In genomic region chr3:161851941-161852566, GRCh38 we compare ENCODE assay signal across 7 cellular contexts.
DNase-seq lines count a peak whose midpoint lies in the region; ATAC-seq, FAIRE-seq and TF ChIP-seq lines count a peak whose summit lies in the region.

No MANE protein-coding gene starts in this region.

- H3K79me2 ChIP-seq in keratinocyte (ENCODE audit: control insufficient read depth, insufficient read depth, low read length), result no peaks in the 10 kb centered on the region

- H3K27ac ChIP-seq in keratinocyte (ENCODE audit: control insufficient read depth, insufficient read depth, low read length) (no peak overlapping the region), thoracic aorta (no peak overlapping the region)

- in situ Hi-C loops in astrocyte of the spinal cord (cut with HindIII; ENCODE audit: low sequenced_read_pairs), result no loop called here

- H3K9ac ChIP-seq in keratinocyte (ENCODE audit: control insufficient read depth, extremely low read depth, insufficient read depth, low read length), result no peak overlapping the region

- TF ChIP-seq CTCF in astrocyte of the spinal cord (IDR thresholded peaks at IDR 0.05; ENCODE audit: low read depth, low read length) (peak; percentile 93), keratinocyte (optimal IDR thresholded peaks at IDR 0.05 in 1 of 3, IDR thresholded peaks at IDR 0.05 in 1 of 3, conservative IDR thresholded peaks at IDR 0.05 in 1 of 3; ENCODE audit: extremely low read depth in 1 of 3, insufficient read depth in 2 of 3, low read length in 3 of 3) (peak; percentile 65 to 80 (median 69)), thoracic aorta (IDR thresholded peaks at IDR 0.05) (peak; percentile 57)

- H2AFZ ChIP-seq in keratinocyte (ENCODE audit: control insufficient read depth, low read length), result no peak overlapping the region

- DNase-seq in EH (ENCODE audit: low read depth), result peak; percentile 58
- DNase-seq in NCI-H524 treated with DMSO at 0.1 percent for 48 hours (lab: John Stamatoyannopoulos, UW), result peak; percentile 8
- peak; percentile 55 for DNase-seq in astrocyte of the spinal cord (ENCODE audit: low read depth, low spot score)
- DNase-seq in keratinocyte (ENCODE audit: low read depth, low spot score), result no peak
- no peak for DNase-seq in thoracic aorta (ENCODE audit: low spot score)

- H3K4me1 ChIP-seq in keratinocyte (ENCODE audit: control insufficient read depth, extremely low read depth, insufficient read depth, low read length) (no peaks in the 10 kb centered on the region), thoracic aorta (ENCODE audit: control insufficient read depth in 1 of 2, low read depth in 2 of 2) (no peaks in the 10 kb centered on the region)

- no peak for FAIRE-seq in keratinocyte (lab: Jason Lieb, UNC)

- H3K9me1 ChIP-seq in keratinocyte (ENCODE audit: control insufficient read depth, extremely low read depth, insufficient read depth, low read length), result no peaks in the 10 kb centered on the region

- ATAC-seq in GM19035 (IDR thresholded peaks at IDR 0.05; ENCODE audit: unreplicated experiment), result peak; percentile 88
- ATAC-seq in HG03095 (IDR thresholded peaks at IDR 0.05; ENCODE audit: unreplicated experiment), result peak; percentile 92
- ATAC-seq in thoracic aorta (ENCODE audit: insufficient number of reproducible peaks, low FRiP score, low read depth), result no peak

- H3K4me3 ChIP-seq in astrocyte of the spinal cord (ENCODE audit: low read depth, low read length) (no peak overlapping the region), keratinocyte (ENCODE audit: control insufficient read depth in 2 of 3, extremely low read depth in 1 of 3, insufficient read depth in 2 of 3, low read depth in 1 of 3, low read length in 3 of 3) (no peak overlapping the region), thoracic aorta (no peak overlapping the region)

- no peaks in the 10 kb centered on the region for H4K20me1 ChIP-seq in keratinocyte (ENCODE audit: control insufficient read depth, extremely low read depth, insufficient read depth, low read length)

- H3K9me3 ChIP-seq in keratinocyte (ENCODE audit: control insufficient read depth, low read depth, low read length) (no peaks in the 10 kb centered on the region), thoracic aorta (no peaks in the 10 kb centered on the region)

- H3K27me3 ChIP-seq in keratinocyte (ENCODE audit: control insufficient read depth, extremely low read depth, insufficient read depth, low read length) (no peaks in the 10 kb centered on the region), thoracic aorta (replicated peaks; ENCODE audit: insufficient read depth) (no peaks in the 10 kb centered on the region)

- no peak overlapping the region for H3K4me2 ChIP-seq in keratinocyte (ENCODE audit: control insufficient read depth, extremely low read depth, insufficient read depth, low read depth, low read length)

- dilution Hi-C loops in keratinocyte (cut with MboI; ENCODE audit: extremely low pct_ligation_motif_present, low sequenced_read_pairs), result no loop called here

- H3K36me3 ChIP-seq in keratinocyte (ENCODE audit: control insufficient read depth in 2 of 2, extremely low read depth in 1 of 2, insufficient read depth in 2 of 2, low read length in 2 of 2), result no peaks in the 10 kb centered on the region
- no peaks in the 10 kb centered on the region for H3K36me3 ChIP-seq in thoracic aorta

Comparison
In these comparisons a context has a peak if more than half of its experiments do, and no peak if none do; other contexts are left out.
1. DNase-seq: peak in EH (single experiment), NCI-H524 treated with DMSO at 0.1 percent for 48 hours (single experiment) and astrocyte of the spinal cord (single experiment); none in keratinocyte (single experiment) and thoracic aorta (single experiment).
2. Peak in every context shown above with its lines, with median percentiles within 50 percentile points of each other: CTCF ChIP-seq.